Comparison of ENCODE assay signal across 8 cellular contexts in genomic region chr9:135478858-135479468, GRCh38. TPM values are rescaled to one million over a fixed set of nuclear protein-coding genes. Genes with fewer than 3 reads are reported as not detected.
DNase-seq lines count a peak whose midpoint lies in the region; ATAC-seq and TF ChIP-seq lines count a peak whose summit lies in the region.

No MANE protein-coding gene starts in this region.

- H4K91ac ChIP-seq in trophoblast cell (ENCODE audit: low read depth, low read length): peak overlapping the region; percentile 42

- no CpG with 5 or more reads among the region's 62 CpGs for WGBS in trophoblast cell (ENCODE audit: extremely low coverage, insufficient coverage, insufficient read length)

- H3K79me1 ChIP-seq in trophoblast cell (ENCODE audit: low read length): peaks cover 8% of the 10 kb centered on the region

- no peak overlapping the region for H2BK5ac ChIP-seq in trophoblast cell (ENCODE audit: low read depth, low read length, poor library complexity)

- intact Hi-C loops in Calu3 (cut with micrococcal nuclease; ENCODE audit: unreplicated experiment): no loop called here
- intact Hi-C loops in left ventricle myocardium inferior (cut with micrococcal nuclease): no loop called here

- peaks cover 25% of the 10 kb centered on the region for H3K36me3 Mint-ChIP-seq in Calu3 (ENCODE audit: insufficient read depth, unreplicated experiment)
- H3K36me3 Mint-ChIP-seq in activated naive CD8-positive, alpha-beta T cell treated with anti-CD3 and anti-CD28 coated beads, Interleukin-2, amount 10 ng/mL, durations not matched to agents 7 days and 5 days: no peaks in the 10 kb centered on the region

- H4K8ac ChIP-seq in trophoblast cell (ENCODE audit: low read depth, low read length): peak overlapping the region; percentile 69

- H3K4me1 ChIP-seq in left ventricle myocardium inferior (peaks cover 31% of the 10 kb centered on the region), trophoblast cell (ENCODE audit: control insufficient read depth in 1 of 2, insufficient read depth in 2 of 2, low read length in 2 of 2) (peaks cover 0 to 8% of the 10 kb centered on the region in 2 experiments)

- CTCF ChIA-PET in Calu3 (lab: Charles Lee): no interaction called here

- H2BK12ac ChIP-seq in trophoblast cell (ENCODE audit: low read length): no peak overlapping the region

- peak overlapping the region; percentile 53 for H3K9ac ChIP-seq in trophoblast cell (ENCODE audit: low read length)

- H3K79me2 ChIP-seq in trophoblast cell (ENCODE audit: control insufficient read depth, insufficient read depth, low read length, poor library complexity): peaks cover 3% of the 10 kb centered on the region

- no TSS peak for BruUV-seq in Calu3 (replicated peaks; lab: Mats Ljungman, UMichigan)

- H3K27ac ChIP-seq in left ventricle myocardium inferior (replicated peaks) (peak overlapping the region; percentile 81), trophoblast cell (ENCODE audit: low read depth, low read length) (no peak overlapping the region)

- peaks cover 4% of the 10 kb centered on the region for H3K36me3 ChIP-seq in left ventricle myocardium inferior
- peaks cover 2 to 7% of the 10 kb centered on the region in 2 experiments for H3K36me3 ChIP-seq in trophoblast cell (ENCODE audit: control insufficient read depth in 1 of 2, insufficient read depth in 2 of 2, low read length in 2 of 2)

- no peaks in the 10 kb centered on the region for H3K9me3 ChIP-seq in left ventricle myocardium inferior (replicated peaks)
- H3K9me3 ChIP-seq in trophoblast cell (ENCODE audit: insufficient read depth, low read depth, low read length): no peaks in the 10 kb centered on the region

- peak; percentile 17 for ATAC-seq in activated naive CD8-positive, alpha-beta T cell treated with anti-CD3 and anti-CD28 coated beads, Interleukin-2, amount 10 ng/mL, durations not matched to agents 7 days and 5 days (ENCODE audit: low read depth)
- ATAC-seq in HG02610 (IDR thresholded peaks at IDR 0.05; ENCODE audit: unreplicated experiment) (no peak), HG03469 (IDR thresholded peaks at IDR 0.05; ENCODE audit: unreplicated experiment) (no peak), HG02852 (IDR thresholded peaks at IDR 0.05; ENCODE audit: unreplicated experiment) (no peak)

- H3K4ac ChIP-seq in trophoblast cell (ENCODE audit: low read depth, low read length): peak overlapping the region; percentile 28

- H2BK120ac ChIP-seq in trophoblast cell (ENCODE audit: insufficient read depth, low read length, poor library complexity): no peak overlapping the region

- no peak overlapping the region for H3K23ac ChIP-seq in trophoblast cell (ENCODE audit: low read length)

- H4K12ac ChIP-seq in trophoblast cell (ENCODE audit: low read depth, low read length): peak overlapping the region; percentile 2

- POLR2A ChIA-PET in activated naive CD8-positive, alpha-beta T cell treated with anti-CD3 and anti-CD28 coated beads, Interleukin-2, amount 10 ng/mL, durations not matched to agents 7 days and 5 days (lab: Charles Lee): no interaction called here

- no peak overlapping the region for H3K18ac ChIP-seq in trophoblast cell (ENCODE audit: low read length)

- H3K27me3 ChIP-seq in left ventricle myocardium inferior (ENCODE audit: low read depth) (peaks cover 9% of the 10 kb centered on the region), trophoblast cell (ENCODE audit: insufficient read depth, low read length) (no peaks in the 10 kb centered on the region)

- TF ChIP-seq CTCF in Calu3 (IDR thresholded peaks at IDR 0.05; ENCODE audit: unreplicated experiment): no peak
- TF ChIP-seq CTCF in left ventricle myocardium inferior (IDR thresholded peaks at IDR 0.05; ENCODE audit: borderline replicate concordance): peak; percentile 41

- H2AK5ac ChIP-seq in trophoblast cell (ENCODE audit: low read length): no peak overlapping the region

- peak overlapping the region; percentile 84 for H3K4me3 Mint-ChIP-seq in Calu3 (ENCODE audit: low read depth, unreplicated experiment)
- peak overlapping the region; percentile 72 for H3K4me3 Mint-ChIP-seq in activated naive CD8-positive, alpha-beta T cell treated with anti-CD3 and anti-CD28 coated beads, Interleukin-2, amount 10 ng/mL, durations not matched to agents 7 days and 5 days

- H3K9me3 Mint-ChIP-seq in Calu3 (ENCODE audit: low read depth, unreplicated experiment): no peaks in the 10 kb centered on the region
- no peaks in the 10 kb centered on the region for H3K9me3 Mint-ChIP-seq in activated naive CD8-positive, alpha-beta T cell treated with anti-CD3 and anti-CD28 coated beads, Interleukin-2, amount 10 ng/mL, durations not matched to agents 7 days and 5 days

- H3K14ac ChIP-seq in trophoblast cell (ENCODE audit: low read length): no peak overlapping the region

- no peaks in the 10 kb centered on the region for H3K4me1 Mint-ChIP-seq in Calu3 (ENCODE audit: low read depth, unreplicated experiment)
- H3K4me1 Mint-ChIP-seq in activated naive CD8-positive, alpha-beta T cell treated with anti-CD3 and anti-CD28 coated beads, Interleukin-2, amount 10 ng/mL, durations not matched to agents 7 days and 5 days: no peaks in the 10 kb centered on the region

- peak overlapping the region; percentile 94 for H3K27ac Mint-ChIP-seq in Calu3 (ENCODE audit: unreplicated experiment)
- H3K27ac Mint-ChIP-seq in activated naive CD8-positive, alpha-beta T cell treated with anti-CD3 and anti-CD28 coated beads, Interleukin-2, amount 10 ng/mL, durations not matched to agents 7 days and 5 days: no peak overlapping the region

- H3K4me3 ChIP-seq in left ventricle myocardium inferior: peak overlapping the region; percentile 71
- peak overlapping the region; percentile 79 for H3K4me3 ChIP-seq in trophoblast cell (ENCODE audit: low read depth, low read length)

- peak overlapping the region; percentile 8 for H2AFZ ChIP-seq in trophoblast cell (ENCODE audit: insufficient read depth, low read length, poor library complexity)

- peak; percentile 34 for DNase-seq in Calu3
- peak; percentile 36 for DNase-seq in HuH-7.5 (ENCODE audit: low spot score)
- DNase-seq in activated naive CD8-positive, alpha-beta T cell treated with anti-CD3 and anti-CD28 coated beads, Interleukin-2, amount 10 ng/mL, durations not matched to agents 7 days and 5 days: no peak
- DNase-seq in left ventricle myocardium inferior: no peak
- DNase-seq in trophoblast cell: peak; percentile 24 to 51

- H3K4me2 ChIP-seq in trophoblast cell (ENCODE audit: low read length): peak overlapping the region; percentile 70

- no peaks in the 10 kb centered on the region for H3K27me3 Mint-ChIP-seq in Calu3 (ENCODE audit: unreplicated experiment)
- peaks cover 40% of the 10 kb centered on the region for H3K27me3 Mint-ChIP-seq in activated naive CD8-positive, alpha-beta T cell treated with anti-CD3 and anti-CD28 coated beads, Interleukin-2, amount 10 ng/mL, durations not matched to agents 7 days and 5 days

RNA-seq across cellular contexts. Expression of gene PPP1R26, which starts 0.6 kb away (rescaled TPM):
- 32.1 and 35.1 TPM in 2 replicates for total RNA-seq in Calu3 (2022)
- under 1 TPM; 0.17 to 0.28 TPM for total RNA-seq in activated naive CD8-positive, alpha-beta T cell treated with anti-CD3 and anti-CD28 coated beads, Interleukin-2, amount 10 ng/mL, durations not matched to agents 7 days and 5 days
- total RNA-seq in left ventricle myocardium inferior: 20.9 TPM
- 6.9 and 7.6 TPM in 2 replicates for polyA plus RNA-seq in trophoblast cell (2013)

RNA-seq across cellular contexts. Expression of gene MRPS2, which starts 21.5 kb away (rescaled TPM):
- total RNA-seq in Calu3 (2022): 31.9 and 37.7 TPM in 2 replicates
- total RNA-seq in activated naive CD8-positive, alpha-beta T cell treated with anti-CD3 and anti-CD28 coated beads, Interleukin-2, amount 10 ng/mL, durations not matched to agents 7 days and 5 days: 10 to 100 TPM; 29.3 to 30.1 TPM
- total RNA-seq in left ventricle myocardium inferior: 42.6 TPM
- polyA plus RNA-seq in trophoblast cell (2013): 73.0 and 79.0 TPM in 2 replicates

RNA-seq across cellular contexts. Expression of gene LCN1, which starts 42.3 kb away (rescaled TPM):
- total RNA-seq in Calu3 (2022) (not detected in 2 replicates), left ventricle myocardium inferior (not detected)
- not detected for total RNA-seq in activated naive CD8-positive, alpha-beta T cell treated with anti-CD3 and anti-CD28 coated beads, Interleukin-2, amount 10 ng/mL, durations not matched to agents 7 days and 5 days
- polyA plus RNA-seq in trophoblast cell (2013): 0.14 and 0.15 TPM in 2 replicates

Comparison
In these comparisons a context has a peak if more than half of its experiments do, and no peak if none do; other contexts are left out.
1. DNase-seq: peak in Calu3 (single experiment), HuH-7.5 (single experiment) and trophoblast cell (2 of 2); none in activated naive CD8-positive, alpha-beta T cell treated with anti-CD3 and anti-CD28 coated beads, Interleukin-2, amount 10 ng/mL, durations not matched to agents 7 days and 5 days (single experiment) and left ventricle myocardium inferior (single experiment).
2. RNA of gene PPP1R26, which starts 0.6 kb away (total RNA-seq): 32.1 to 35.1 TPM in Calu3 and 20.9 TPM in left ventricle myocardium inferior (single experiment); 0.17 to 0.28 TPM in activated naive CD8-positive, alpha-beta T cell treated with anti-CD3 and anti-CD28 coated beads, Interleukin-2, amount 10 ng/mL, durations not matched to agents 7 days and 5 days; every median in the first group is over 10 times any median in the second.